11 cellular contexts compared by ENCODE assay signal in genomic region chr14:99619873-99620834, GRCh38. TPM values are rescaled to one million over a fixed set of nuclear protein-coding genes. Genes with fewer than 3 reads are reported as not detected.
DNase-seq lines count a peak whose midpoint lies in the region; ATAC-seq and TF ChIP-seq lines count a peak whose summit lies in the region.
"Had no signal": no experiment of that assay in that cellular context is flagged by ENCODE, and none has a peak within 500 bp of the region (broad histone marks: within the 10 kb centered on the region; RNA-seq: fewer than 3 reads in every experiment).

No MANE protein-coding gene starts in this region.

- no peak for DNase-seq in activated naive CD8-positive, alpha-beta T cell treated with anti-CD3 and anti-CD28 coated beads, Interleukin-2, amount 50 U/mL, for 24 hours
- DNase-seq in activated naive CD8-positive, alpha-beta T cell treated with anti-CD3 and anti-CD28 coated beads for 36 hours, result no peak
- DNase-seq in islet precursor cell (peak; percentile 81), upper lobe of right lung (no peak), HCEC 1CT (no peak)
- DNase-seq in naive thymus-derived CD8-positive, alpha-beta T cell, result no peak
- DNase-seq: activated CD4-positive, alpha-beta T cell treated with anti-CD3 and anti-CD28 coated beads, Interleukin-2, amount 50 U/mL, for 48 hours; amniotic stem cell had no signal

- POLR2A ChIA-PET in naive thymus-derived CD8-positive, alpha-beta T cell (lab: Charles Lee), result no interaction called here

- H3K4me1 Mint-ChIP-seq in activated naive CD8-positive, alpha-beta T cell treated with anti-CD3 and anti-CD28 coated beads, Interleukin-2, amount 50 U/mL, for 24 hours, result peaks cover 2% of the 10 kb centered on the region
- H3K4me1 Mint-ChIP-seq in activated naive CD8-positive, alpha-beta T cell treated with anti-CD3 and anti-CD28 coated beads for 36 hours, result no peaks in the 10 kb centered on the region
- H3K4me1 Mint-ChIP-seq in naive thymus-derived CD8-positive, alpha-beta T cell, result peaks cover 0 to 2% (median under 1%) of the 10 kb centered on the region in 4 donors

- H3K9me3 ChIP-seq in upper lobe of right lung, result no peaks in the 10 kb centered on the region

- H3K36me3 ChIP-seq in upper lobe of right lung, result no peaks in the 10 kb centered on the region

- H3K4me3 Mint-ChIP-seq in activated naive CD8-positive, alpha-beta T cell treated with anti-CD3 and anti-CD28 coated beads, Interleukin-2, amount 50 U/mL, for 24 hours, result no peak overlapping the region
- no peak overlapping the region for H3K4me3 Mint-ChIP-seq in activated naive CD8-positive, alpha-beta T cell treated with anti-CD3 and anti-CD28 coated beads for 36 hours
- no peak overlapping the region for H3K4me3 Mint-ChIP-seq in naive thymus-derived CD8-positive, alpha-beta T cell

- ATAC-seq in activated naive CD8-positive, alpha-beta T cell treated with anti-CD3 and anti-CD28 coated beads, Interleukin-2, amount 50 U/mL, for 24 hours, result peak; percentile 17
- ATAC-seq in SK-N-SH treated with all-trans-retinoic acid at 6 μM for 48 hours (peak; percentile 52), upper lobe of right lung (peak; percentile 9), HG02623 (IDR thresholded peaks at IDR 0.05; ENCODE audit: unreplicated experiment) (no peak)
- no peak for ATAC-seq in naive thymus-derived CD8-positive, alpha-beta T cell

- no peak overlapping the region for H3K27ac Mint-ChIP-seq in activated naive CD8-positive, alpha-beta T cell treated with anti-CD3 and anti-CD28 coated beads, Interleukin-2, amount 50 U/mL, for 24 hours
- H3K27ac Mint-ChIP-seq in activated naive CD8-positive, alpha-beta T cell treated with anti-CD3 and anti-CD28 coated beads for 36 hours, result no peak overlapping the region
- no peak overlapping the region for H3K27ac Mint-ChIP-seq in naive thymus-derived CD8-positive, alpha-beta T cell

- no peaks in the 10 kb centered on the region for H3K9me3 Mint-ChIP-seq in activated naive CD8-positive, alpha-beta T cell treated with anti-CD3 and anti-CD28 coated beads, Interleukin-2, amount 50 U/mL, for 24 hours
- H3K9me3 Mint-ChIP-seq in activated naive CD8-positive, alpha-beta T cell treated with anti-CD3 and anti-CD28 coated beads for 36 hours, result no peaks in the 10 kb centered on the region
- no peaks in the 10 kb centered on the region for H3K9me3 Mint-ChIP-seq in naive thymus-derived CD8-positive, alpha-beta T cell

- intact Hi-C loops in upper lobe of right lung (cut with DNase I), result no loop called here

- no peaks in the 10 kb centered on the region for H3K36me3 Mint-ChIP-seq in activated naive CD8-positive, alpha-beta T cell treated with anti-CD3 and anti-CD28 coated beads, Interleukin-2, amount 50 U/mL, for 24 hours (ENCODE audit: low read depth)
- no peaks in the 10 kb centered on the region for H3K36me3 Mint-ChIP-seq in activated naive CD8-positive, alpha-beta T cell treated with anti-CD3 and anti-CD28 coated beads for 36 hours
- H3K36me3 Mint-ChIP-seq in naive thymus-derived CD8-positive, alpha-beta T cell, result no peaks in the 10 kb centered on the region

- peaks cover 6% of the 10 kb centered on the region for H3K4me1 ChIP-seq in upper lobe of right lung

- H3K4me3 ChIP-seq in upper lobe of right lung, result no peak overlapping the region
- H3K4me3 ChIP-seq: skin epidermis had no signal

- peak overlapping the region; percentile 39 for H3K27ac ChIP-seq in upper lobe of right lung

- no peaks in the 10 kb centered on the region for H3K27me3 ChIP-seq in upper lobe of right lung

- H3K27me3 Mint-ChIP-seq in activated naive CD8-positive, alpha-beta T cell treated with anti-CD3 and anti-CD28 coated beads, Interleukin-2, amount 50 U/mL, for 24 hours, result peaks cover 36% of the 10 kb centered on the region
- peaks cover 48% of the 10 kb centered on the region for H3K27me3 Mint-ChIP-seq in activated naive CD8-positive, alpha-beta T cell treated with anti-CD3 and anti-CD28 coated beads for 36 hours
- H3K27me3 Mint-ChIP-seq in naive thymus-derived CD8-positive, alpha-beta T cell, result peaks cover 19 to 66% (median 27%) of the 10 kb centered on the region in 5 donors

- no peak for TF ChIP-seq CTCF in upper lobe of right lung (IDR thresholded peaks at IDR 0.05)

TF ChIP-seq in SK-N-SH treated with all-trans-retinoic acid at 6 μM for 48 hours, 23 proteins besides CTCF, POLR2A, EP300 and RAD21:
- no peak for TF ChIP-seq ISL1 (CRISPR knock-in tag; IDR thresholded peaks at IDR 0.05)
- no peak for TF ChIP-seq TOX (CRISPR knock-in tag; IDR thresholded peaks at IDR 0.05; ENCODE audit: borderline replicate concordance)
- TF ChIP-seq ZC3H10 (CRISPR knock-in tag; IDR thresholded peaks at IDR 0.05), result no peak
- TF ChIP-seq TSHZ2 (CRISPR knock-in tag; IDR thresholded peaks at IDR 0.05), result no peak
- no peak for TF ChIP-seq ESRRG (CRISPR knock-in tag; IDR thresholded peaks at IDR 0.05)
- TF ChIP-seq POU6F1 (CRISPR knock-in tag; IDR thresholded peaks at IDR 0.05; ENCODE audit: borderline replicate concordance, low read depth), result no peak
- TF ChIP-seq CSRNP3 (CRISPR knock-in tag; IDR thresholded peaks at IDR 0.05), result no peak

RNA-seq across cellular contexts. Expression of gene CCDC85C, which starts 16.1 kb away (rescaled TPM):
- 1 to 10 TPM; 6.3 to 8.9 TPM for total RNA-seq in activated naive CD8-positive, alpha-beta T cell treated with anti-CD3 and anti-CD28 coated beads for 36 hours
- total RNA-seq in upper lobe of right lung, result 22.6 TPM
- total RNA-seq in naive thymus-derived CD8-positive, alpha-beta T cell, result 10 to 100 TPM in 1 of 2 experiments, 1 to 10 TPM in 1; 9.0 to 10.1 TPM
- 1 to 10 TPM in 2 of 3 donors, under 1 TPM in 1; 0.67 to 1.4 (median 1.3) TPM for polyA plus RNA-seq in naive thymus-derived CD8-positive, alpha-beta T cell

RNA-seq across cellular contexts. Expression of gene HHIPL1, which starts 24.8 kb away (rescaled TPM):
- under 1 TPM in 1 of 2 experiments, not detected in 1; 0.02 TPM for total RNA-seq in activated naive CD8-positive, alpha-beta T cell treated with anti-CD3 and anti-CD28 coated beads for 36 hours
- total RNA-seq in upper lobe of right lung, result 1.6 TPM
- under 1 TPM; 0.34 to 0.36 TPM for total RNA-seq in naive thymus-derived CD8-positive, alpha-beta T cell
- not detected for polyA plus RNA-seq in naive thymus-derived CD8-positive, alpha-beta T cell

Comparison
In these comparisons a context has a peak if more than half of its experiments do, and no peak if none do; other contexts are left out.
1. ATAC-seq: peak in activated naive CD8-positive, alpha-beta T cell treated with anti-CD3 and anti-CD28 coated beads, Interleukin-2, amount 50 U/mL, for 24 hours (single experiment), SK-N-SH treated with all-trans-retinoic acid at 6 μM for 48 hours (single experiment) and upper lobe of right lung (single experiment); none in naive thymus-derived CD8-positive, alpha-beta T cell (0 of 2) and HG02623 (single experiment).